Comparison of ENCODE assay signal across 13 cellular contexts in genomic region chr18:68991281-68991680, GRCh38.
A peak's percentile ranks its signal among the peaks of the same experiment; 100 is the strongest.
DNase-seq lines count a peak whose midpoint lies in the region; ATAC-seq and TF ChIP-seq lines count a peak whose summit lies in the region.
"Had no signal": no experiment of that assay in that cellular context is flagged by ENCODE, and none has a peak within 500 bp of the region (broad histone marks: within the 10 kb centered on the region; RNA-seq: fewer than 3 reads in every experiment).

No MANE protein-coding gene starts in this region.

- intact Hi-C loops in activated CD4-positive, alpha-beta T cell treated with anti-CD3 and anti-CD28 coated beads for 36 hours (cut with DNase I, micrococcal nuclease): no loop called here

- H3K36me3 Mint-ChIP-seq in activated CD4-positive, alpha-beta T cell treated with anti-CD3 and anti-CD28 coated beads for 36 hours (ENCODE audit: low read depth): no peaks in the 10 kb centered on the region
- H3K36me3 Mint-ChIP-seq: type B pancreatic cell had no signal

- H3K79me2 ChIP-seq in smooth muscle cell (ENCODE audit: low read depth): no peaks in the 10 kb centered on the region

- H3K36me3 ChIP-seq in smooth muscle cell (ENCODE audit: low read depth): no peaks in the 10 kb centered on the region

- H3K4me2 ChIP-seq in smooth muscle cell: peak overlapping the region; percentile 61

- H2AFZ ChIP-seq in smooth muscle cell (ENCODE audit: low read depth): no peak overlapping the region

- no peaks in the 10 kb centered on the region for H3K4me1 Mint-ChIP-seq in activated CD4-positive, alpha-beta T cell treated with anti-CD3 and anti-CD28 coated beads for 36 hours

- peak; percentile 88 for ATAC-seq in activated CD4-positive, alpha-beta T cell treated with anti-CD3 and anti-CD28 coated beads for 36 hours
- ATAC-seq in HG02938 (IDR thresholded peaks at IDR 0.05; ENCODE audit: unreplicated experiment) (peak; percentile 46), GM19328 (IDR thresholded peaks at IDR 0.05; ENCODE audit: unreplicated experiment) (no peak)
- ATAC-seq: activated CD4-positive, CD25-positive, alpha-beta regulatory T cell treated with anti-CD3 and anti-CD28 coated beads, Interleukin-2, amount 50 U/mL, for 24 hours had no signal

- H4K20me1 ChIP-seq in smooth muscle cell (ENCODE audit: low read depth): no peaks in the 10 kb centered on the region

- H3K27me3 Mint-ChIP-seq in activated CD4-positive, alpha-beta T cell treated with anti-CD3 and anti-CD28 coated beads for 36 hours: peaks cover 2% of the 10 kb centered on the region
- H3K27me3 Mint-ChIP-seq: type B pancreatic cell had no signal

- no peak overlapping the region for H3K4me3 ChIP-seq in astrocyte of the spinal cord (ENCODE audit: low read depth, low read length)
- H3K4me3 ChIP-seq in smooth muscle cell: no peak overlapping the region

- H3K27ac Mint-ChIP-seq in activated CD4-positive, alpha-beta T cell treated with anti-CD3 and anti-CD28 coated beads for 36 hours: no peak overlapping the region
- H3K27ac Mint-ChIP-seq: activated naive CD4-positive, alpha-beta T cell treated with anti-CD3 and anti-CD28 coated beads for 36 hours; type B pancreatic cell had no signal

- no peak overlapping the region for H3K9ac ChIP-seq in smooth muscle cell (ENCODE audit: low read depth)

- peak overlapping the region; percentile 45 for H3K27ac ChIP-seq in smooth muscle cell (ENCODE audit: low read depth)

- POLR2A ChIA-PET in activated CD4-positive, alpha-beta T cell treated with anti-CD3 and anti-CD28 coated beads for 36 hours (lab: Charles Lee): no interaction called here

- no peak for TF ChIP-seq CTCF in astrocyte of the spinal cord (IDR thresholded peaks at IDR 0.05; ENCODE audit: low read depth, low read length)
- no peak for TF ChIP-seq CTCF in smooth muscle cell (IDR thresholded peaks at IDR 0.05; ENCODE audit: borderline replicate concordance, insufficient read depth, poor library complexity, severe bottlenecking)

- peaks cover 9% of the 10 kb centered on the region for H3K9me3 Mint-ChIP-seq in activated CD4-positive, alpha-beta T cell treated with anti-CD3 and anti-CD28 coated beads for 36 hours (ENCODE audit: low read depth)
- H3K9me3 Mint-ChIP-seq: activated naive CD4-positive, alpha-beta T cell treated with anti-CD3 and anti-CD28 coated beads for 36 hours had no signal

- H3F3A ChIP-seq in smooth muscle cell (ENCODE audit: low read depth): no peaks in the 10 kb centered on the region

- in situ Hi-C loops in astrocyte of the spinal cord (cut with HindIII; ENCODE audit: low sequenced_read_pairs): no loop called here

- no peaks in the 10 kb centered on the region for H3K4me1 ChIP-seq in smooth muscle cell (ENCODE audit: low read depth)

- no peak overlapping the region for H3K4me3 Mint-ChIP-seq in activated CD4-positive, alpha-beta T cell treated with anti-CD3 and anti-CD28 coated beads for 36 hours
- H3K4me3 Mint-ChIP-seq: activated naive CD4-positive, alpha-beta T cell treated with anti-CD3 and anti-CD28 coated beads for 36 hours; type B pancreatic cell had no signal

- H3K27me3 ChIP-seq in smooth muscle cell (ENCODE audit: low read depth): no peaks in the 10 kb centered on the region

- CTCF ChIA-PET in activated CD4-positive, alpha-beta T cell treated with anti-CD3 and anti-CD28 coated beads for 36 hours (lab: Charles Lee): no interaction called here

- no peaks in the 10 kb centered on the region for H3K9me3 ChIP-seq in smooth muscle cell (replicated peaks; ENCODE audit: low read depth)

- DNase-seq in activated CD4-positive, alpha-beta T cell treated with anti-CD3 and anti-CD28 coated beads for 36 hours: no peak
- DNase-seq in activated CD4-positive, alpha-beta T cell treated with anti-CD3 and anti-CD28 coated beads for 48 hours: no peak
- peak; percentile 70 for DNase-seq in astrocyte of the spinal cord (ENCODE audit: low read depth, low spot score)
- no peak for DNase-seq in smooth muscle cell (lab: John Stamatoyannopoulos, UW; ENCODE audit: unreplicated experiment)
- no peak for DNase-seq in D341Med (ENCODE audit: low spot score)
- no peak for DNase-seq in HT-29 (ENCODE audit: low spot score)
- DNase-seq: activated naive CD4-positive, alpha-beta T cell treated with anti-CD3 and anti-CD28 coated beads for 36 hours; NCI-H1092 treated with DMSO at 0.1 percent for 48 hours; occipital lobe had no signal
